In the genomic region with DNA sequence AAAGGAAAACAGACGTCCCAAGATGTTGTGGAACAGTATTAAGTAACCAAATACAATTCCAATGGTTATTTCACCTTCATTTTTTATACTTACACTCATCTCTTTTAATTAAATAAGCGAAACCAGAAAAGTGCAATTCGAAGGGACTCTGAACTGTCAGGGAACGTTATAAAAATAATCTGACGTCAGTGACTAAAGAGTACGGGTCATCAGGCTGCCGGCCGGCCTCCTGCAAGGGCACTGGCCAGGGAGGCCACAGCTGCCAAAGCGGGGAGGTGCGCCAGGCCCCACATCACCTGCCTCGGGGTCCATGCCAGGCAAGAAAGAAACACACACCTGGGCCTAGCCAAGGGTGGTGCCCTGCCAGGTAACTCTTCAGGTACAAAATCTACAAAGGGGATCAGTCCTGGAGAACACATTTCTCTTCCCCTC, we compare ENCODE assay signal across 15 cellular contexts.
A peak's percentile ranks its signal among the peaks of the same experiment; 100 is the strongest.
DNase-seq lines count a peak whose midpoint lies in the region; ATAC-seq and TF ChIP-seq lines count a peak whose summit lies in the region.
"Had no signal": no experiment of that assay in that cellular context is flagged by ENCODE, and none has a peak within 500 bp of the region (broad histone marks: within the 10 kb centered on the region; RNA-seq: fewer than 3 reads in every experiment).

No MANE protein-coding gene starts in this region.

- peak overlapping the region; percentile 45 for H3K4ac ChIP-seq in IMR-90 (ENCODE audit: low read depth, low read length)

- H3K14ac ChIP-seq in IMR-90 (replicated peaks; ENCODE audit: low read depth, low read length): 0 out of 2 replicates have a peak overlapping the region, but pooled peaks have one; percentile 8

- TF ChIP-seq RAD21 in IMR-90 (IDR thresholded peaks at IDR 0.05; ENCODE audit: low read length): no peak

- H4K91ac ChIP-seq in IMR-90 (ENCODE audit: insufficient read depth, low read depth, low read length): peak overlapping the region; percentile 43; the same call in 1 of the 2 replicates

- POLR2A ChIA-PET in IMR-90 (lab: Charles Lee; ENCODE audit: unreplicated experiment): no interaction called here

- TF ChIP-seq CTCF in IMR-90 (conservative IDR thresholded peaks at IDR 0.05; ENCODE audit: low read depth, low read length): no peak
- no peak for TF ChIP-seq CTCF in right lobe of liver (IDR thresholded peaks at IDR 0.05)
- TF ChIP-seq CTCF in smooth muscle cell (IDR thresholded peaks at IDR 0.05; ENCODE audit: borderline replicate concordance, insufficient read depth, poor library complexity, severe bottlenecking): no peak

- no peak overlapping the region for H3K23ac ChIP-seq in IMR-90 (ENCODE audit: low read depth, low read length)

- no peak overlapping the region for H3K4me2 ChIP-seq in IMR-90 (ENCODE audit: low read depth, low read length)
- no peak overlapping the region for H3K4me2 ChIP-seq in smooth muscle cell

- H4K5ac ChIP-seq in IMR-90 (ENCODE audit: low read depth, low read length): peak overlapping the region; percentile 67

- H2BK15ac ChIP-seq in IMR-90 (ENCODE audit: low read depth, low read length): no peak overlapping the region

- peak overlapping the region; percentile 57 to 59; a peak in 3 of 4 replicates for H4K8ac ChIP-seq in IMR-90 (ENCODE audit: low read depth in 2 of 2, low read length in 2 of 2)

- H3K36me3 ChIP-seq in IMR-90 (ENCODE audit: control insufficient read depth, insufficient read depth, low read length) (peaks cover 3% of the 10 kb centered on the region; the same call in 1 of the 2 replicates), right lobe of liver (no peaks in the 10 kb centered on the region), smooth muscle cell (ENCODE audit: low read depth) (no peaks in the 10 kb centered on the region)

- peaks cover 3 to 12% of the 10 kb centered on the region in 2 experiments; a peak in 2 of 4 replicates for H3K79me1 ChIP-seq in IMR-90 (ENCODE audit: low read depth in 1 of 2, low read length in 2 of 2)

- peak overlapping the region; percentile 80 for H2BK5ac ChIP-seq in IMR-90 (ENCODE audit: low read depth, low read length, poor library complexity, severe bottlenecking)

- H3K4me3 ChIP-seq in IMR-90 (ENCODE audit: insufficient read depth, low read depth, low read length) (no peak overlapping the region), right lobe of liver (no peak overlapping the region), smooth muscle cell (no peak overlapping the region)

- ATAC-seq in IMR-90 (ENCODE audit: low read depth): no peak
- peak; percentile 78 to 85 (median 82) for ATAC-seq in right lobe of liver
- no peak for ATAC-seq in GM18870 (IDR thresholded peaks at IDR 0.05; ENCODE audit: unreplicated experiment)
- no peak for ATAC-seq in HG03097 (IDR thresholded peaks at IDR 0.05; ENCODE audit: low FRiP score, unreplicated experiment)
- ATAC-seq in GM18858 (IDR thresholded peaks at IDR 0.05; ENCODE audit: unreplicated experiment): no peak
- ATAC-seq: activated CD8-positive, alpha-beta T cell treated with anti-CD3 and anti-CD28 coated beads for 36 hours had no signal

- H3K27me3 ChIP-seq in IMR-90 (ENCODE audit: control insufficient read depth, insufficient read depth, low read length): no peaks in the 10 kb centered on the region
- no peaks in the 10 kb centered on the region for H3K27me3 ChIP-seq in right lobe of liver
- no peaks in the 10 kb centered on the region for H3K27me3 ChIP-seq in smooth muscle cell (ENCODE audit: low read depth)

- 63% methylated on average over 7 of the region's 11 CpGs; no CpG with 5 or more reads in 1 of the 2 experiments for WGBS in IMR-90 (ENCODE audit: extremely low coverage in 2 of 2, insufficient read length in 1 of 2), 2 experiments
- WGBS in right lobe of liver (ENCODE audit: insufficient coverage, low coverage, low lambda C conversion rate, missing lambda C conversion rate): 28% methylated on average over 8 of the region's 11 CpGs
- WGBS in smooth muscle cell (ENCODE audit: low lambda C conversion rate): 96% methylated on average over 11 of the region's 11 CpGs

- H2BK120ac ChIP-seq in IMR-90 (ENCODE audit: low read depth, low read length): peak overlapping the region; percentile 16; the same call in 1 of the 2 replicates

- H3K9me1 ChIP-seq in IMR-90 (ENCODE audit: insufficient read depth, low read length): peaks cover 27% of the 10 kb centered on the region

- dilution Hi-C loops in IMR-90 (cut with HindIII; ENCODE audit: low sequenced_read_pairs, unreplicated experiment): no loop called here

- no peaks in the 10 kb centered on the region for H3K79me2 ChIP-seq in smooth muscle cell (ENCODE audit: low read depth)

- in situ Hi-C loops in IMR-90 (cut with MboI; ENCODE audit: low sequenced_read_pairs): loop anchor here (5.0 kb wide), 1 partner anchor 133 kb away; a partner anchor contains a TSS

- peaks cover 19% of the 10 kb centered on the region for H3K4me1 ChIP-seq in IMR-90 (ENCODE audit: control insufficient read depth, insufficient read depth, low read length)
- H3K4me1 ChIP-seq in right lobe of liver: peaks cover 0 to 9% (median 3%) of the 10 kb centered on the region in 4 donors
- no peaks in the 10 kb centered on the region for H3K4me1 ChIP-seq in smooth muscle cell (ENCODE audit: low read depth)

- peak; percentile 51 for DNase-seq in IMR-90
- no peak for DNase-seq in epithelial cell of prostate (ENCODE audit: low read depth, low spot score)
- peak; percentile 74 to 82 (median 77) for DNase-seq in right lobe of liver
- DNase-seq in smooth muscle cell (lab: John Stamatoyannopoulos, UW; ENCODE audit: unreplicated experiment): no peak
- no peak for DNase-seq in NCI-H187 (lab: John Stamatoyannopoulos, UW)
- DNase-seq: activated CD8-positive, alpha-beta T cell treated with anti-CD3 and anti-CD28 coated beads for 36 hours; activated naive CD4-positive, alpha-beta T cell treated with anti-CD3 and anti-CD28 coated beads, Interleukin-2, amount 50 U/mL, for 16 hours; DMS79 treated with DMSO at 0.1 percent for 48 hours; effector memory CD4-positive, alpha-beta T cell; nephron progenitor cell; stimulated activated CD4-positive, alpha-beta T cell treated with anti-CD3 and anti-CD28 coated beads, Interleukin-2, amount 100 ng/mL, for 24 hours; stimulated activated naive CD4-positive, alpha-beta T cell treated with Interleukin-2 at 50 U/mL for 16 hours had no signal

- intact Hi-C loops in IMR-90 (cut with micrococcal nuclease): no loop called here
- intact Hi-C loops in right lobe of liver (cut with DNase I): no loop called here

- H3K56ac ChIP-seq in IMR-90 (ENCODE audit: extremely low read depth, insufficient read depth, low read length): no peak overlapping the region

- H3K27ac ChIP-seq in IMR-90 (ENCODE audit: insufficient read depth, low read length) (peak overlapping the region; percentile 22), epithelial cell of prostate (peak overlapping the region; percentile 55), right lobe of liver (peak overlapping the region; percentile 70 to 74 (median 73)), smooth muscle cell (ENCODE audit: low read depth) (peak overlapping the region; percentile 38)

- no TSS peak for BruUV-seq in IMR-90 (replicated peaks; lab: Mats Ljungman, UMichigan)

- H2AFZ ChIP-seq in IMR-90 (replicated peaks; ENCODE audit: low read length, poor library complexity) (no peak overlapping the region), smooth muscle cell (ENCODE audit: low read depth) (no peak overlapping the region)

- H3K9ac ChIP-seq in IMR-90 (ENCODE audit: low read depth, low read length): no peak overlapping the region
- no peak overlapping the region for H3K9ac ChIP-seq in smooth muscle cell (ENCODE audit: low read depth)

- H2AK5ac ChIP-seq in IMR-90 (ENCODE audit: low read depth, low read length): peak overlapping the region; percentile 45; the same call in 1 of the 2 replicates

- H2AK9ac ChIP-seq in IMR-90 (replicated peaks; ENCODE audit: low read depth, low read length, poor library complexity): no peak overlapping the region

- CTCF ChIA-PET in IMR-90 (lab: Yijun Ruan, JAX): no interaction called here

- no peaks in the 10 kb centered on the region for H3F3A ChIP-seq in smooth muscle cell (ENCODE audit: low read depth)

- H2BK20ac ChIP-seq in IMR-90 (ENCODE audit: low read depth, low read length): peak overlapping the region; percentile 13; the same call in 1 of the 2 replicates

- H3K9me3 ChIP-seq in IMR-90 (ENCODE audit: control insufficient read depth, insufficient read depth, low read length) (no peaks in the 10 kb centered on the region), right lobe of liver (no peaks in the 10 kb centered on the region), smooth muscle cell (replicated peaks; ENCODE audit: low read depth) (no peaks in the 10 kb centered on the region)

- H3K18ac ChIP-seq in IMR-90 (ENCODE audit: low read depth, low read length): no peak overlapping the region; the same call in 1 of the 2 replicates

- H4K20me1 ChIP-seq in IMR-90 (ENCODE audit: insufficient read depth, low read length) (no peaks in the 10 kb centered on the region), smooth muscle cell (ENCODE audit: low read depth) (no peaks in the 10 kb centered on the region)

- TF ChIP-seq POLR2A in IMR-90 (IDR thresholded peaks at IDR 0.05; ENCODE audit: low read depth, low read length): no peak
- no peak for TF ChIP-seq POLR2A in right lobe of liver (IDR thresholded peaks at IDR 0.05)

TF ChIP-seq in IMR-90, 13 proteins besides CTCF, POLR2A, EP300 and RAD21:
- no peak for TF ChIP-seq RFX5 (IDR thresholded peaks at IDR 0.05; ENCODE audit: low read depth, low read length)
- TF ChIP-seq SMC3 (IDR thresholded peaks at IDR 0.05; ENCODE audit: low read depth, low read length): no peak
- TF ChIP-seq MAFK (IDR thresholded peaks at IDR 0.05; ENCODE audit: low read depth, low read length): no peak

Comparison
In these comparisons a context has a peak if more than half of its experiments do, and no peak if none do; other contexts are left out.
1. ATAC-seq: peak in right lobe of liver (4 of 4); none in IMR-90 (single experiment), GM18870 (single experiment), HG03097 (single experiment) and GM18858 (single experiment).
2. DNase-seq: peak in IMR-90 (single experiment) and right lobe of liver (3 of 3); none in epithelial cell of prostate (single experiment), smooth muscle cell (single experiment) and NCI-H187 (0 of 2).
3. H3K27ac ChIP-seq: peak in every context shown above with its lines; median percentile 73 in right lobe of liver; 55 in epithelial cell of prostate; 38 in smooth muscle cell; 22 in IMR-90.